15 cellular contexts compared by ENCODE assay signal in the genomic region with DNA sequence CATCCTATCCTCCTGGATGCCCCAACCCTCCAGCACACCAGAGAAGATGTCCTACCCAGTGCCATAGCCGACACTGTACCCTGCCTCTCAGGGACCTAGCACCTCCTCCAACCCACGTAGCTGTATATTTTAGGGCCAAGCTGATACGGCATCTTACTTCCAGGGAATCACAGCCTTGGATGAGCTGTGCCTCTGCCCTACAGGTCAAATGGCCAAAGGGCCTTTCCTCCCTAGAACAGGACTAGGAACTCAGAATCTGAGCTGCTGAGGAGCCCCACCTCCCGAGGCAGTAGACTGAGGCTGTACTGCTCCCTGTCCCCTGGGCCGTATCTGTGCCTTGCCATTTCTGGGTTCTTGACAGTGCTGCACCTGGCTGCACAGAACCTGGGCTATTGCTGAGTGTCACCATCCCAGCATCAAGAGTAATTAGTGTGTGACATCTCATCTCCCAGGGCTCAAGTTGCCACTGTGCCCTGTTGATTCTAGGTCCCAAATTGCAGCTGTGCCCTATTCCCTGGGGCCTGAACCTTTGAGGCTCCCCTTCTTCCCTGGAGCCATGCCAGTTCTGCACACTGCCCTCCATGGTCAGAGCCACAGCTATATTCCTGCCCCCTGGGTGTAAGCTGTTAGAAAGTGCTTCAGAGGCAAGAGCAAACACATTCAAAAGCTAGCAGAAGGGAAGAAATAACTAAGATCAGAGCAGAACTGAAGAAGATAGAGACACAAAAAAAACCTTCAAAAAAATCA. TPM values are rescaled to one million over a fixed set of nuclear protein-coding genes. Genes with fewer than 3 reads are reported as not detected.
DNase-seq lines count a peak whose midpoint lies in the region; ATAC-seq and TF ChIP-seq lines count a peak whose summit lies in the region.
"Had no signal": no experiment of that assay in that cellular context is flagged by ENCODE, and none has a peak within 500 bp of the region (broad histone marks: within the 10 kb centered on the region; RNA-seq: fewer than 3 reads in every experiment).

No MANE protein-coding gene starts in this region.

- peaks cover 58% of the 10 kb centered on the region for H3K4me1 Mint-ChIP-seq in activated CD4-positive, alpha-beta T cell treated with anti-CD3 and anti-CD28 coated beads, Interleukin-2, amount 10 ng/mL, durations not matched to agents 7 days and 5 days
- peaks cover 62% of the 10 kb centered on the region for H3K4me1 Mint-ChIP-seq in activated naive CD8-positive, alpha-beta T cell treated with anti-CD3 and anti-CD28 coated beads for 36 hours

- CTCF ChIA-PET in activated CD4-positive, alpha-beta T cell treated with anti-CD3 and anti-CD28 coated beads, Interleukin-2, amount 10 ng/mL, durations not matched to agents 7 days and 5 days (lab: Charles Lee), result interaction anchor here (1.1 kb wide), 2 partner anchors 12 to 57 kb away, joined by 4 to 6 read pairs; no protein-coding TSS in a partner anchor

- ATAC-seq in psoas muscle, result peak in 3 of 4 donors; percentile 4 to 35 (median 8)
- ATAC-seq in HG03025 (IDR thresholded peaks at IDR 0.05; ENCODE audit: low FRiP score, unreplicated experiment), result no peak

- H3K36me3 ChIP-seq in psoas muscle (ENCODE audit: insufficient read depth in 1 of 2, low read depth in 1 of 2), result no peaks in the 10 kb centered on the region
- H3K36me3 ChIP-seq: vagina had no signal

- H3K27me3 ChIP-seq in psoas muscle (ENCODE audit: insufficient read depth in 3 of 3, low read length in 2 of 3), result no peaks in the 10 kb centered on the region
- H3K27me3 ChIP-seq: vagina had no signal

- intact Hi-C loops in psoas muscle (cut with DNase I), result loop anchor here in 1 of 2 donors (5.0 kb wide), 1 partner anchor 37 kb away; no protein-coding TSS in a partner anchor

- WGBS in psoas muscle, 3 donors, result 68 to 81% (median 70%) methylated on average over 5 of the region's 5 CpGs

- no peaks in the 10 kb centered on the region for H3K27me3 Mint-ChIP-seq in activated CD4-positive, alpha-beta T cell treated with anti-CD3 and anti-CD28 coated beads, Interleukin-2, amount 10 ng/mL, durations not matched to agents 7 days and 5 days
- no peaks in the 10 kb centered on the region for H3K27me3 Mint-ChIP-seq in activated naive CD8-positive, alpha-beta T cell treated with anti-CD3 and anti-CD28 coated beads for 36 hours
- H3K27me3 Mint-ChIP-seq: naive B cell had no signal

- H3K36me3 Mint-ChIP-seq in activated CD4-positive, alpha-beta T cell treated with anti-CD3 and anti-CD28 coated beads, Interleukin-2, amount 10 ng/mL, durations not matched to agents 7 days and 5 days (ENCODE audit: low read depth), result peaks cover 45% of the 10 kb centered on the region
- H3K36me3 Mint-ChIP-seq in activated naive CD8-positive, alpha-beta T cell treated with anti-CD3 and anti-CD28 coated beads for 36 hours, result peaks cover 52% of the 10 kb centered on the region

- H3K4me3 ChIP-seq in psoas muscle, result no peak overlapping the region
- H3K4me3 ChIP-seq: PC-9, vagina had no signal

- TF ChIP-seq CTCF in psoas muscle (IDR thresholded peaks at IDR 0.05), result no peak

- peaks cover 3% of the 10 kb centered on the region for H3K9me3 ChIP-seq in psoas muscle

- no peak overlapping the region for H3K4me3 Mint-ChIP-seq in activated CD4-positive, alpha-beta T cell treated with anti-CD3 and anti-CD28 coated beads, Interleukin-2, amount 10 ng/mL, durations not matched to agents 7 days and 5 days
- H3K4me3 Mint-ChIP-seq in activated naive CD8-positive, alpha-beta T cell treated with anti-CD3 and anti-CD28 coated beads for 36 hours, result no peak overlapping the region
- H3K4me3 Mint-ChIP-seq: activated T-helper 1 cell treated with anti-CD3 and anti-CD28 coated beads, Interleukin-12 subunit alpha, Interleukin-12 subunit beta, Interleukin-2, Interleukin-4 antibody, amounts not matched to agents 30 ng/mL and 10 ng/mL and 1 ng/mL, durations not matched to agents 14 hours and 24 hours and 36 hours had no signal

- peak overlapping the region; percentile 21 for H3K27ac Mint-ChIP-seq in activated CD4-positive, alpha-beta T cell treated with anti-CD3 and anti-CD28 coated beads, Interleukin-2, amount 10 ng/mL, durations not matched to agents 7 days and 5 days
- peak overlapping the region; percentile 59 for H3K27ac Mint-ChIP-seq in activated naive CD8-positive, alpha-beta T cell treated with anti-CD3 and anti-CD28 coated beads for 36 hours
- H3K27ac Mint-ChIP-seq: activated T-helper 1 cell treated with anti-CD3 and anti-CD28 coated beads, Interleukin-12 subunit alpha, Interleukin-12 subunit beta, Interleukin-2, Interleukin-4 antibody, amounts not matched to agents 30 ng/mL and 10 ng/mL and 1 ng/mL, durations not matched to agents 14 hours and 24 hours and 36 hours had no signal

- H3K27ac ChIP-seq in psoas muscle, result peak overlapping the region; percentile 71
- H3K27ac ChIP-seq: PC-9, vagina had no signal

- POLR2A ChIA-PET in activated CD4-positive, alpha-beta T cell treated with anti-CD3 and anti-CD28 coated beads, Interleukin-2, amount 10 ng/mL, durations not matched to agents 7 days and 5 days (lab: Charles Lee), result no interaction called here

- H3K9me3 Mint-ChIP-seq in activated CD4-positive, alpha-beta T cell treated with anti-CD3 and anti-CD28 coated beads, Interleukin-2, amount 10 ng/mL, durations not matched to agents 7 days and 5 days, result peaks cover 28% of the 10 kb centered on the region
- peaks cover 27% of the 10 kb centered on the region for H3K9me3 Mint-ChIP-seq in activated naive CD8-positive, alpha-beta T cell treated with anti-CD3 and anti-CD28 coated beads for 36 hours

- no peak for DNase-seq in activated CD4-positive, alpha-beta T cell treated with anti-CD3 and anti-CD28 coated beads, Interleukin-2, amount 10 ng/mL, durations not matched to agents 7 days and 5 days
- DNase-seq in activated CD4-positive, alpha-beta T cell treated with anti-CD3 and anti-CD28 coated beads, Interleukin-2, amount 50 U/mL, for 1 hour, result no peak
- DNase-seq in NAMALWA (ENCODE audit: low spot score) (peak; percentile 41), psoas muscle (no peak), activated gamma-delta T cell (lab: John Stamatoyannopoulos, UW) (no peak)
- no peak for DNase-seq in activated naive CD8-positive, alpha-beta T cell treated with anti-CD3 and anti-CD28 coated beads for 36 hours
- no peak for DNase-seq in central memory CD4-positive, alpha-beta T cell
- DNase-seq: ACHN; activated CD4-positive, alpha-beta T cell treated with anti-CD3 and anti-CD28 coated beads, Interleukin-2, amount 50 U/mL, for 48 hours; naive B cell; NCI-H524 treated with DMSO at 0.1 percent for 48 hours; PC-9 had no signal

- peaks cover 53% of the 10 kb centered on the region for H3K4me1 ChIP-seq in psoas muscle

RNA-seq across cellular contexts. Expression of a gene that starts 41.0 kb away (rescaled TPM):
- total RNA-seq in activated CD4-positive, alpha-beta T cell treated with anti-CD3 and anti-CD28 coated beads, Interleukin-2, amount 10 ng/mL, durations not matched to agents 7 days and 5 days, result 10 to 100 TPM; 17.8 to 17.9 TPM
- 10 to 100 TPM; 22.6 to 23.1 TPM for total RNA-seq in activated naive CD8-positive, alpha-beta T cell treated with anti-CD3 and anti-CD28 coated beads for 36 hours
- 10 to 100 TPM; 30.1 to 50.5 (median 41.4) TPM for total RNA-seq in psoas muscle
- 10 to 100 TPM in 2 of 3 donors, 1 to 10 TPM in 1; 8.6 to 12.5 (median 12.3) TPM for polyA plus RNA-seq in psoas muscle
